34 cellular contexts compared by ENCODE assay signal in the genomic region with DNA sequence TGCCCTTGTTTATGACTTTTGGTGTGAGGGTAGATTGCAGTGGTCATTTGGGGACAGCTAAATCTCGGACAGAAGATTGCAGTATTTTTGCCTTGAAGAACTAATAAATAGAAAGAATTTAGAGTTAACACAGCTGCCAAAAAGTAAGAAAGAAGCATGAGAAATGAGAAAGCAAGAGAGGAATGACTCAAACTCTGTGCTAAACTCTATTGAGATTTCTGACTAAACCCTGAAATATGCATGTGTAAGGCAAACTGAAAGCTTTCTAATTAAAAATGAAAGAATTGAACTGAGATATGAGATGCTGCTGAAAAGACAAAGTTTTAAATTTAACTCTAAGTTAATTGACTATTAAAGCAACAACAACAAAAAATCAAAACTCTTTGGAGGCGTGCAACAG.
DNase-seq lines count a peak whose midpoint lies in the region; ATAC-seq, FAIRE-seq and TF ChIP-seq lines count a peak whose summit lies in the region.
"Had no signal": no experiment of that assay in that cellular context is flagged by ENCODE, and none has a peak within 500 bp of the region (broad histone marks: within the 10 kb centered on the region; RNA-seq: fewer than 3 reads in every experiment).

No MANE protein-coding gene starts in this region.

- CTCF ChIA-PET in MCF 10A (lab: Yijun Ruan, JAX) (no interaction called here), mammary epithelial cell (lab: Charles Lee; ENCODE audit: low non-redundant PET) (no interaction called here)

- DNase-seq in MCF 10A (ENCODE audit: unreplicated experiment) (peak; percentile 6), mammary epithelial cell (no peak), astrocyte (ENCODE audit: low read depth) (peak; percentile 8), fibroblast of pulmonary artery (ENCODE audit: low read depth) (peak; percentile 29), cerebellum (ENCODE audit: low spot score) (no peak), natural killer cell (no peak)
- DNase-seq: activated CD4-positive, alpha-beta memory T cell treated with anti-CD3 and anti-CD28 coated beads, Interleukin-2, amount 10 ng/mL, durations not matched to agents 7 days and 5 days; activated CD4-positive, CD25-positive, alpha-beta regulatory T cell treated with anti-CD3 and anti-CD28 coated beads, Interleukin-2, amount 50 U/mL, for 72 hours; activated CD8-positive, alpha-beta memory T cell treated with anti-CD3 and anti-CD28 coated beads, Interleukin-2, amount 50 U/mL, for 4 hours; activated naive CD4-positive, alpha-beta T cell treated with Interleukin-2 at 50 U/mL for 16 hours; adrenal gland; brain microvascular endothelial cell; C1 segment of cervical spinal cord; effector CD4-positive, alpha-beta T cell; foreskin fibroblast; heart left ventricle; NCI-H1417 treated with DMSO at 0.1 percent for 48 hours; NCI-H2029 treated with DMSO at 0.1 percent for 48 hours; NCI-H524 treated with DMSO at 0.1 percent for 48 hours; Peyer's patch; psoas muscle; SHP77 treated with DMSO at 0.1 percent for 48 hours; sigmoid colon; stimulated activated CD4-positive, alpha-beta T cell treated with anti-CD3 and anti-CD28 coated beads, Interleukin-4, amount 100 ng/mL, for 24 hours; transverse colon had no signal

- POLR2A ChIA-PET in MCF 10A (lab: Yijun Ruan, JAX): interaction anchor here (0.7 to 1.0 kb wide), 2 partner anchors 10 to 33 kb away, joined by 3 read pairs; no protein-coding TSS in a partner anchor

- H3K4me3 Mint-ChIP-seq in MCF 10A (ENCODE audit: unreplicated experiment) (no peak overlapping the region), astrocyte (ENCODE audit: unreplicated experiment) (no peak overlapping the region), natural killer cell (no peak overlapping the region)
- H3K4me3 Mint-ChIP-seq: activated CD4-positive, alpha-beta memory T cell treated with anti-CD3 and anti-CD28 coated beads, Interleukin-2, amount 10 ng/mL, durations not matched to agents 7 days and 5 days; GM23338; mesothelial cell of epicardium had no signal

- H3K36me3 ChIP-seq in mammary epithelial cell (ENCODE audit: insufficient read depth, low read length) (no peaks in the 10 kb centered on the region), astrocyte (ENCODE audit: insufficient read depth, low read length) (no peaks in the 10 kb centered on the region)
- H3K36me3 ChIP-seq: adrenal gland, brain microvascular endothelial cell, heart left ventricle, neutrophil, Peyer's patch, sigmoid colon, transverse colon had no signal

- H3K9me3 ChIP-seq in mammary epithelial cell (replicated peaks; ENCODE audit: insufficient read depth, low read length): no peaks in the 10 kb centered on the region
- peaks cover 3% of the 10 kb centered on the region for H3K9me3 ChIP-seq in astrocyte (ENCODE audit: insufficient read depth, low read depth, low read length)
- H3K9me3 ChIP-seq: adrenal gland, heart left ventricle, neutrophil, Peyer's patch, psoas muscle, sigmoid colon, transverse colon had no signal

- TF ChIP-seq CTCF in MCF 10A (IDR thresholded peaks at IDR 0.05; ENCODE audit: unreplicated experiment) (no peak), mammary epithelial cell (conservative IDR thresholded peaks at IDR 0.05 in 1 of 2, IDR thresholded peaks at IDR 0.05 in 1 of 2; ENCODE audit: extremely low read depth in 1 of 2, insufficient read depth in 1 of 2, low read depth in 1 of 2, low read length in 2 of 2) (no peak), astrocyte (IDR thresholded peaks at IDR 0.05; ENCODE audit: insufficient read depth, low read depth, low read length) (no peak), fibroblast of pulmonary artery (IDR thresholded peaks at IDR 0.05; ENCODE audit: low read length, missing control alignments) (no peak), natural killer cell (IDR thresholded peaks at IDR 0.05) (no peak)

- H3K36me3 Mint-ChIP-seq in MCF 10A (ENCODE audit: insufficient read depth, unreplicated experiment): no peaks in the 10 kb centered on the region
- peaks cover 3% of the 10 kb centered on the region for H3K36me3 Mint-ChIP-seq in astrocyte (ENCODE audit: low read depth, unreplicated experiment)
- H3K36me3 Mint-ChIP-seq in natural killer cell: no peaks in the 10 kb centered on the region
- H3K36me3 Mint-ChIP-seq: mesothelial cell of epicardium had no signal

- H3K27ac Mint-ChIP-seq in MCF 10A (ENCODE audit: low read depth, unreplicated experiment) (peak overlapping the region; percentile 57), astrocyte (ENCODE audit: unreplicated experiment) (peak overlapping the region; percentile 90), natural killer cell (no peak overlapping the region)
- H3K27ac Mint-ChIP-seq: activated CD4-positive, alpha-beta memory T cell treated with anti-CD3 and anti-CD28 coated beads, Interleukin-2, amount 10 ng/mL, durations not matched to agents 7 days and 5 days; GM23338; mesothelial cell of epicardium had no signal

- H3K4me1 Mint-ChIP-seq in MCF 10A (ENCODE audit: insufficient read depth, unreplicated experiment): peaks cover 8% of the 10 kb centered on the region
- peaks cover 25% of the 10 kb centered on the region for H3K4me1 Mint-ChIP-seq in astrocyte (ENCODE audit: low read depth, unreplicated experiment)
- H3K4me1 Mint-ChIP-seq in natural killer cell: no peaks in the 10 kb centered on the region
- H3K4me1 Mint-ChIP-seq: activated CD4-positive, alpha-beta memory T cell treated with anti-CD3 and anti-CD28 coated beads, Interleukin-2, amount 10 ng/mL, durations not matched to agents 7 days and 5 days; GM23338; mesothelial cell of epicardium had no signal

- ATAC-seq in HG03045 (IDR thresholded peaks at IDR 0.05; ENCODE audit: unreplicated experiment) (no peak), HG02973 (IDR thresholded peaks at IDR 0.05; ENCODE audit: unreplicated experiment) (no peak), natural killer cell (no peak)
- ATAC-seq: GM23338, heart left ventricle, psoas muscle had no signal

- H3K27ac ChIP-seq in mammary epithelial cell (ENCODE audit: insufficient read depth, low read depth, low read length) (no peak overlapping the region), astrocyte (ENCODE audit: low read depth, low read length) (no peak overlapping the region)
- H3K27ac ChIP-seq: 22Rv1, adrenal gland, brain microvascular endothelial cell, epithelial cell of prostate, heart left ventricle, neutrophil, Peyer's patch, psoas muscle, sigmoid colon, transverse colon had no signal

- intact Hi-C loops in MCF 10A (cut with micrococcal nuclease): no loop called here
- intact Hi-C loops in mammary epithelial cell (cut with micrococcal nuclease): no loop called here
- intact Hi-C loops in natural killer cell (cut with micrococcal nuclease): no loop called here

- H3K27me3 Mint-ChIP-seq in MCF 10A (ENCODE audit: insufficient read depth, unreplicated experiment) (no peaks in the 10 kb centered on the region), astrocyte (ENCODE audit: low read depth, unreplicated experiment) (peaks cover 2% of the 10 kb centered on the region), natural killer cell (ENCODE audit: low read depth in 2 of 2) (no peaks in the 10 kb centered on the region)
- H3K27me3 Mint-ChIP-seq: activated CD4-positive, alpha-beta memory T cell treated with anti-CD3 and anti-CD28 coated beads, Interleukin-2, amount 10 ng/mL, durations not matched to agents 7 days and 5 days had no signal

- in situ Hi-C loops in mammary epithelial cell (cut with MboI; ENCODE audit: low sequenced_read_pairs in 2 of 2): no loop called here

- no peak for FAIRE-seq in astrocyte (lab: Jason Lieb, UNC)
- FAIRE-seq: GM19239, keratinocyte had no signal

- H3K4me3 ChIP-seq in mammary epithelial cell (replicated peaks in 1 of 3; ENCODE audit: insufficient read depth in 1 of 3, low read depth in 2 of 3, low read length in 3 of 3) (no peak overlapping the region), astrocyte (ENCODE audit: insufficient read depth, low read depth, low read length) (no peak overlapping the region), fibroblast of pulmonary artery (replicated peaks; ENCODE audit: low read depth, low read length) (no peak overlapping the region)
- H3K4me3 ChIP-seq: adrenal gland, GM23338, heart left ventricle, Peyer's patch, psoas muscle, sigmoid colon, transverse colon had no signal

- no peaks in the 10 kb centered on the region for H4K20me1 ChIP-seq in mammary epithelial cell (ENCODE audit: insufficient read depth, low read length)
- H4K20me1 ChIP-seq in astrocyte (ENCODE audit: insufficient read depth, low read length): no peaks in the 10 kb centered on the region

- H3K4me2 ChIP-seq in mammary epithelial cell (ENCODE audit: insufficient read depth, low read depth, low read length): no peak overlapping the region
- peak overlapping the region; percentile 9 for H3K4me2 ChIP-seq in astrocyte (ENCODE audit: low read length)
- H3K4me2 ChIP-seq: GM23338 had no signal

- no peak overlapping the region for H3K9ac ChIP-seq in mammary epithelial cell (ENCODE audit: insufficient read depth, low read length)
- H3K9ac ChIP-seq in astrocyte (ENCODE audit: low read length): no peak overlapping the region

- dilution Hi-C loops in mammary epithelial cell (cut with HindIII; ENCODE audit: low sequenced_read_pairs): no loop called here

- H2AFZ ChIP-seq in mammary epithelial cell (ENCODE audit: low read depth, low read length): no peak overlapping the region
- H2AFZ ChIP-seq in astrocyte (ENCODE audit: low read depth, low read length): no peak overlapping the region
- H2AFZ ChIP-seq: GM23338 had no signal

- H3K9me3 Mint-ChIP-seq in MCF 10A (ENCODE audit: unreplicated experiment) (no peaks in the 10 kb centered on the region), astrocyte (ENCODE audit: unreplicated experiment) (no peaks in the 10 kb centered on the region), natural killer cell (peaks cover 7 to 10% of the 10 kb centered on the region in 2 donors)
- H3K9me3 Mint-ChIP-seq: activated CD4-positive, alpha-beta memory T cell treated with anti-CD3 and anti-CD28 coated beads, Interleukin-2, amount 10 ng/mL, durations not matched to agents 7 days and 5 days; GM23338; mesothelial cell of epicardium had no signal

- no peaks in the 10 kb centered on the region for H3K4me1 ChIP-seq in mammary epithelial cell (ENCODE audit: insufficient read depth, low read length)
- no peaks in the 10 kb centered on the region for H3K4me1 ChIP-seq in astrocyte (ENCODE audit: insufficient read depth, low read length)
- H3K4me1 ChIP-seq: adrenal gland, heart left ventricle, Peyer's patch, psoas muscle, sigmoid colon, transverse colon had no signal

- BruUV-seq in MCF 10A (replicated peaks; lab: Mats Ljungman, UMichigan): no TSS peak
- BruUV-seq in mammary epithelial cell (replicated peaks; lab: Mats Ljungman, UMichigan): no TSS peak

- H3K27me3 ChIP-seq in mammary epithelial cell (ENCODE audit: insufficient read depth, low read length) (no peaks in the 10 kb centered on the region), astrocyte (ENCODE audit: insufficient read depth, low read length) (no peaks in the 10 kb centered on the region)
- H3K27me3 ChIP-seq: adrenal gland, brain microvascular endothelial cell, heart left ventricle, neutrophil, Peyer's patch, sigmoid colon, transverse colon had no signal

- H3K79me2 ChIP-seq in mammary epithelial cell (ENCODE audit: insufficient read depth, low read length): no peaks in the 10 kb centered on the region
- no peaks in the 10 kb centered on the region for H3K79me2 ChIP-seq in astrocyte (ENCODE audit: insufficient read depth, low read length)

- 46% methylated on average over 2 of the region's 2 CpGs for WGBS in mammary epithelial cell (ENCODE audit: low coverage, missing lambda C conversion rate)

Comparison
In these comparisons a context has a peak if more than half of its experiments do, and no peak if none do; other contexts are left out.
1. DNase-seq: peak in MCF 10A (single experiment), astrocyte (single experiment) and fibroblast of pulmonary artery (single experiment); none in mammary epithelial cell (single experiment), cerebellum (single experiment) and natural killer cell (single experiment).
2. H3K27ac Mint-ChIP-seq: peak in MCF 10A (single experiment) and astrocyte (single experiment); none in natural killer cell (0 of 2).